ENCODE assay signal across 8 cellular contexts in genomic region chr1:225654277-225654597, GRCh38. TPM values are rescaled to one million over a fixed set of nuclear protein-coding genes. Genes with fewer than 3 reads are reported as not detected.
DNase-seq lines count a peak whose midpoint lies in the region; ATAC-seq and TF ChIP-seq lines count a peak whose summit lies in the region.

No MANE protein-coding gene starts in this region.

- in situ Hi-C loops in astrocyte of the spinal cord (cut with HindIII; ENCODE audit: low sequenced_read_pairs): no loop called here

- no peak overlapping the region for H2BK12ac ChIP-seq in mesenchymal stem cell (ENCODE audit: low read length in 2 of 2)

- intact Hi-C loops in heart right ventricle (cut with DNase I): loop anchor here in 8 of 10 donors (2.0 to 10.0 kb wide), 19 partner anchors 39 to 179 kb away; partner anchors contain the start of gene SRP9 (in 1 of the 8)
- intact Hi-C loops in left cardiac atrium (cut with DNase I): loop anchor here in 1 of 2 donors (5.0 kb wide), 1 partner anchor 113 kb away; no protein-coding TSS in a partner anchor
- intact Hi-C loops in uterus (cut with DNase I; ENCODE audit: low total_unique reads): loop anchor here (10.0 kb wide), 1 partner anchor 121 kb away; the partner anchor contains the start of gene SRP9

- no peak for TF ChIP-seq POLR2A in uterus (IDR thresholded peaks at IDR 0.05)

- peak overlapping the region; percentile 95 for H3K9ac ChIP-seq in mesenchymal stem cell (ENCODE audit: low read length)

- H3K27ac ChIP-seq in heart right ventricle (peak overlapping the region; percentile 95 to 100 (median 98)), mesenchymal stem cell (ENCODE audit: low read length, poor library complexity, severe bottlenecking) (peak overlapping the region; percentile 69), uterus (peak overlapping the region; percentile 99 to 100)

- H3K4me2 ChIP-seq in mesenchymal stem cell (ENCODE audit: low read length, poor library complexity, severe bottlenecking): no peak overlapping the region

- no peaks in the 10 kb centered on the region for H3K79me1 ChIP-seq in mesenchymal stem cell (replicated peaks; ENCODE audit: low read length, poor library complexity, severe bottlenecking)

- no peak overlapping the region for H4K91ac ChIP-seq in mesenchymal stem cell (ENCODE audit: low read length)

- no peak overlapping the region for H3K14ac ChIP-seq in mesenchymal stem cell (ENCODE audit: low read length in 2 of 2)

- no peak for TF ChIP-seq CTCF in heart right ventricle (IDR thresholded peaks at IDR 0.05)
- TF ChIP-seq CTCF in astrocyte of the spinal cord (IDR thresholded peaks at IDR 0.05; ENCODE audit: low read depth, low read length): no peak
- TF ChIP-seq CTCF in uterus (IDR thresholded peaks at IDR 0.05): no peak

- H3K27me3 ChIP-seq in heart right ventricle (peaks cover 0 to 47% (median 0%) of the 10 kb centered on the region in 7 donors), mesenchymal stem cell (ENCODE audit: control insufficient read depth in 1 of 2, insufficient read depth in 1 of 2, low read length in 2 of 2) (no peaks in the 10 kb centered on the region), uterus (no peaks in the 10 kb centered on the region)

- H2BK120ac ChIP-seq in mesenchymal stem cell (ENCODE audit: low read depth, low read length): no peak overlapping the region

- H2AK5ac ChIP-seq in mesenchymal stem cell (ENCODE audit: low read length, severe bottlenecking): peak overlapping the region; percentile 67

- no peak for DNase-seq in heart right ventricle
- no peak for DNase-seq in left cardiac atrium
- no peak for DNase-seq in astrocyte of the spinal cord (ENCODE audit: low read depth, low spot score)
- DNase-seq in mesenchymal stem cell: no peak
- no peak for DNase-seq in uterus
- no peak for DNase-seq in DMS79 (lab: John Stamatoyannopoulos, UW)
- no peak for DNase-seq in MV-4-11 (lab: John Stamatoyannopoulos, UW)
- DNase-seq in NCI-H2171 treated with DMSO at 0.1 percent for 48 hours (lab: John Stamatoyannopoulos, UW): no peak

- ATAC-seq in heart right ventricle (no peak), left cardiac atrium (no peak)

- H2BK15ac ChIP-seq in mesenchymal stem cell (ENCODE audit: low read depth, poor library complexity, severe bottlenecking): no peak overlapping the region

- H3K4me3 ChIP-seq in heart right ventricle (peak overlapping the region in 8 of 10 donors; percentile 86 to 99 (median 94)), astrocyte of the spinal cord (ENCODE audit: low read depth, low read length) (peak overlapping the region; percentile 92), mesenchymal stem cell (ENCODE audit: insufficient read depth in 1 of 2, low read depth in 1 of 2, low read length in 2 of 2) (peak overlapping the region in 1 of 2 experiments; percentile 79), uterus (peak overlapping the region; percentile 79 to 89)

- no peak overlapping the region for H3K4ac ChIP-seq in mesenchymal stem cell (ENCODE audit: low read depth in 1 of 2, low read length in 2 of 2)

- H2AFZ ChIP-seq in mesenchymal stem cell (ENCODE audit: low read depth, low read length): no peak overlapping the region

- 76 to 80% methylated on average over 4 of the region's 4 CpGs for WGBS in heart right ventricle, 2 donors
- 75% methylated on average over 4 of the region's 4 CpGs for WGBS in mesenchymal stem cell

- H3K36me3 ChIP-seq in heart right ventricle: no peaks in the 10 kb centered on the region
- H3K36me3 ChIP-seq in mesenchymal stem cell (ENCODE audit: control insufficient read depth in 1 of 2, insufficient read depth in 2 of 2, low read depth in 1 of 2, low read length in 2 of 2): no peaks in the 10 kb centered on the region
- H3K36me3 ChIP-seq in uterus: no peaks in the 10 kb centered on the region

- no peak overlapping the region for H4K8ac ChIP-seq in mesenchymal stem cell (ENCODE audit: low read length)

- H3K9me3 ChIP-seq in heart right ventricle (no peaks in the 10 kb centered on the region), mesenchymal stem cell (ENCODE audit: control insufficient read depth, low read length) (no peaks in the 10 kb centered on the region), uterus (no peaks in the 10 kb centered on the region)

- H3K18ac ChIP-seq in mesenchymal stem cell (ENCODE audit: low read depth in 1 of 2, low read length in 2 of 2): no peak overlapping the region

- no peak overlapping the region for H2BK5ac ChIP-seq in mesenchymal stem cell (ENCODE audit: low read depth, low read length, poor library complexity, severe bottlenecking)

- peaks cover 0 to 55% (median 32%) of the 10 kb centered on the region in 9 donors for H3K4me1 ChIP-seq in heart right ventricle
- H3K4me1 ChIP-seq in mesenchymal stem cell (ENCODE audit: control insufficient read depth, insufficient read depth, low read depth, low read length): peaks cover 9% of the 10 kb centered on the region
- no peaks in the 10 kb centered on the region for H3K4me1 ChIP-seq in uterus

- no peak overlapping the region for H3K23ac ChIP-seq in mesenchymal stem cell (ENCODE audit: low read length in 2 of 2)

RNA-seq across cellular contexts. Expression of gene ENAH, which starts 1.3 kb away (rescaled TPM):
- total RNA-seq in heart right ventricle (100 to 1,000 TPM in 6 of 10 donors, 10 to 100 TPM in 4; 63.3 to 201 (median 115) TPM), left cardiac atrium (10 to 100 TPM; 73.4 to 79.0 TPM), uterus (100 to 1,000 TPM in 1 of 4 donors, 10 to 100 TPM in 3; 22.9 to 109 (median 78.3) TPM)
- polyA plus RNA-seq in heart right ventricle: 10 to 100 TPM; 12.4 to 16.4 TPM
- 78.1 TPM for polyA plus RNA-seq in mesenchymal stem cell (2013, experiment 1 of 2)
- 80.9 TPM for polyA plus RNA-seq in mesenchymal stem cell (2013, experiment 2 of 2)
